In genomic region chr10:108014902-108015177, GRCh38 we compare ENCODE assay signal across 19 cellular contexts.
DNase-seq lines count a peak whose midpoint lies in the region; ATAC-seq, FAIRE-seq and TF ChIP-seq lines count a peak whose summit lies in the region.
"Had no signal": no experiment of that assay in that cellular context is flagged by ENCODE, and none has a peak within 500 bp of the region (broad histone marks: within the 10 kb centered on the region; RNA-seq: fewer than 3 reads in every experiment).

No MANE protein-coding gene starts in this region.

- H3K9me3 Mint-ChIP-seq in HFFc6 = peaks cover 21% of the 10 kb centered on the region

- H3K9me3 ChIP-seq in prostate gland (no peaks in the 10 kb centered on the region), pancreas (no peaks in the 10 kb centered on the region)
- H3K9me3 ChIP-seq: Caco-2 had no signal

- H3K27me3 ChIP-seq in prostate gland (replicated peaks; ENCODE audit: insufficient read depth) = no peaks in the 10 kb centered on the region
- no peaks in the 10 kb centered on the region for H3K27me3 ChIP-seq in pancreas
- H3K27me3 ChIP-seq: tibial nerve had no signal

- H3K4me3 ChIP-seq in prostate gland (no peak overlapping the region), pancreas (no peak overlapping the region)
- H3K4me3 ChIP-seq: GM23338, tibial nerve had no signal

- DNase-seq in GM10266 (ENCODE audit: extremely low spot score) (peak; percentile 13), prostate gland (ENCODE audit: low spot score) (no peak), pancreas (no peak), HFFc6 (no peak)
- DNase-seq: Caco-2, mammary epithelial cell, NCI-H2107, nucleus accumbens, SHP77 treated with DMSO at 0.1 percent for 48 hours, T1000 had no signal

- WGBS in prostate gland = 94% methylated on average over 1 of the region's 1 CpG
- 95 to 100% methylated on average over 1 of the region's 1 CpG for WGBS in pancreas, 2 donors

- ATAC-seq in GM19324 (IDR thresholded peaks at IDR 0.05; ENCODE audit: low FRiP score, unreplicated experiment) = peak; percentile 80
- ATAC-seq in HG02588 (IDR thresholded peaks at IDR 0.05; ENCODE audit: unreplicated experiment) = peak; percentile 90
- ATAC-seq in HG03103 (IDR thresholded peaks at IDR 0.05; ENCODE audit: low read depth, unreplicated experiment) = peak; percentile 73
- ATAC-seq in GM19455 (IDR thresholded peaks at IDR 0.05; ENCODE audit: unreplicated experiment) = no peak
- ATAC-seq in pancreas = no peak
- ATAC-seq: GM23338 had no signal

- no peaks in the 10 kb centered on the region for H3K4me1 Mint-ChIP-seq in HFFc6 (ENCODE audit: low read depth)
- H3K4me1 Mint-ChIP-seq: GM23338 had no signal

- H3K27ac ChIP-seq in prostate gland = no peak overlapping the region
- no peak overlapping the region for H3K27ac ChIP-seq in pancreas
- H3K27ac ChIP-seq: tibial nerve had no signal

- TF ChIP-seq CTCF in GM10266 (IDR thresholded peaks at IDR 0.05; ENCODE audit: control insufficient read depth, insufficient read depth, low read depth, missing control alignments) (no peak), prostate gland (IDR thresholded peaks at IDR 0.05) (no peak), pancreas (IDR thresholded peaks at IDR 0.05) (no peak), HFFc6 (IDR thresholded peaks at IDR 0.05) (no peak)

- H3K36me3 Mint-ChIP-seq in HFFc6 (ENCODE audit: low read depth) = no peaks in the 10 kb centered on the region

- no peak for FAIRE-seq in pancreas (lab: Jason Lieb, UNC)
- FAIRE-seq: A204.1, astrocyte had no signal

- no peaks in the 10 kb centered on the region for H3K27me3 Mint-ChIP-seq in HFFc6 (ENCODE audit: insufficient read depth)
- H3K27me3 Mint-ChIP-seq: dendritic cell treated with granulocyte-macrophage colony-stimulating factor and Interleukin-4, amounts not matched to agents 40 ng/mL and 50 ng/mL, for 4 days had no signal

- no peak overlapping the region for H3K27ac Mint-ChIP-seq in HFFc6
- H3K27ac Mint-ChIP-seq: dendritic cell treated with granulocyte-macrophage colony-stimulating factor and Interleukin-4, amounts not matched to agents 40 ng/mL and 50 ng/mL, for 4 days; GM23338 had no signal

- H3K36me3 ChIP-seq in prostate gland = no peaks in the 10 kb centered on the region
- H3K36me3 ChIP-seq in pancreas = no peaks in the 10 kb centered on the region
- H3K36me3 ChIP-seq: tibial nerve had no signal

- H3K4me1 ChIP-seq in prostate gland (replicated peaks) = no peaks in the 10 kb centered on the region
- no peaks in the 10 kb centered on the region for H3K4me1 ChIP-seq in pancreas
- H3K4me1 ChIP-seq: Caco-2, tibial nerve had no signal

- TF ChIP-seq POLR2A in prostate gland (IDR thresholded peaks at IDR 0.05) = no peak

- no peak overlapping the region for H3K4me3 Mint-ChIP-seq in HFFc6
- H3K4me3 Mint-ChIP-seq: dendritic cell treated with granulocyte-macrophage colony-stimulating factor and Interleukin-4, amounts not matched to agents 40 ng/mL and 50 ng/mL, for 4 days; GM23338 had no signal

- intact Hi-C loops in prostate gland (cut with DNase I) = no loop called here
- intact Hi-C loops in pancreas (cut with DNase I) = no loop called here

Comparison
In these comparisons a context has a peak if more than half of its experiments do, and no peak if none do; other contexts are left out.
1. ATAC-seq: peak in GM19324 (single experiment), HG02588 (single experiment) and HG03103 (single experiment); none in GM19455 (single experiment) and pancreas (0 of 4).